10 cellular contexts compared by ENCODE assay signal in genomic region chr19:10102787-10103236, GRCh38. TPM values are rescaled to one million over a fixed set of nuclear protein-coding genes. Genes with fewer than 3 reads are reported as not detected.
DNase-seq lines count a peak whose midpoint lies in the region; ATAC-seq and TF ChIP-seq lines count a peak whose summit lies in the region.
"Had no signal": no experiment of that assay in that cellular context is flagged by ENCODE, and none has a peak within 500 bp of the region (broad histone marks: within the 10 kb centered on the region; RNA-seq: fewer than 3 reads in every experiment).

No MANE protein-coding gene starts in this region.

- DNase-seq in OCI-M1 (lab: John Stamatoyannopoulos, UW) (peak; percentile 80), AG08395 (ENCODE audit: low spot score) (no peak), NCI-H1105 treated with DMSO at 0.1 percent for 48 hours (lab: John Stamatoyannopoulos, UW) (no peak)
- no peak for DNase-seq in stimulated activated CD4-positive, alpha-beta T cell treated with anti-CD3 and anti-CD28 coated beads, Interleukin-12 subunit alpha, Interleukin-12 subunit beta, amount 100 ng/mL, for 4 hours
- DNase-seq: anterior cingulate cortex, heart right ventricle had no signal

- peak; percentile 36 for TF ChIP-seq POLR2A in GM10847 (IDR thresholded peaks at IDR 0.05; ENCODE audit: extremely low read depth, insufficient read length)

- H3K9me3 ChIP-seq in mesodermal cell (ENCODE audit: control insufficient read depth, low read length) = no peaks in the 10 kb centered on the region
- H3K9me3 ChIP-seq: heart right ventricle had no signal

- peak overlapping the region; percentile 53 for H3K27ac ChIP-seq in mesodermal cell (ENCODE audit: low read depth, low read length, severe bottlenecking)

- ATAC-seq in GM21717 (IDR thresholded peaks at IDR 0.05; ENCODE audit: unreplicated experiment) = peak; percentile 30
- no peak for ATAC-seq in esophagus mucosa
- ATAC-seq: heart right ventricle had no signal

- H3K36me3 ChIP-seq in mesodermal cell (ENCODE audit: control insufficient read depth, insufficient read depth, low read length) = peaks cover 9% of the 10 kb centered on the region

- H3K4me3 ChIP-seq in mesodermal cell (ENCODE audit: extremely low read depth, insufficient read depth, low read length, poor library complexity, severe bottlenecking) = no peak overlapping the region
- H3K4me3 ChIP-seq: heart right ventricle had no signal

- H3K4me1 ChIP-seq in mesodermal cell (ENCODE audit: control insufficient read depth, insufficient read depth, low read length, poor library complexity, severe bottlenecking) = peaks cover 2% of the 10 kb centered on the region

- 83 to 88% methylated on average over 6 to 7 of the region's 7 CpGs for WGBS in mesodermal cell (ENCODE audit: insufficient coverage in 2 of 2), 2 experiments

RNA-seq across cellular contexts. Expression of gene ANGPTL6, which starts 0.3 kb away (rescaled TPM):
- 2.1 TPM for polyA plus RNA-seq in mesodermal cell (2013, experiment 1 of 2)
- 2.5 TPM for polyA plus RNA-seq in mesodermal cell (2013, experiment 2 of 2)
- total RNA-seq in esophagus mucosa = not detected

RNA-seq across cellular contexts. Expression of gene PPAN, which starts 3.4 kb away (rescaled TPM):
- polyA plus RNA-seq in mesodermal cell (2013, experiment 1 of 2) = 22.3 TPM
- polyA plus RNA-seq in mesodermal cell (2013, experiment 2 of 2) = 17.6 TPM
- total RNA-seq in esophagus mucosa = 32.3 TPM

RNA-seq across cellular contexts. Expression of gene P2RY11, which starts 8.7 kb away (rescaled TPM):
- polyA plus RNA-seq in mesodermal cell (2013, experiment 1 of 2) = 6.2 TPM
- 3.2 TPM for polyA plus RNA-seq in mesodermal cell (2013, experiment 2 of 2)
- total RNA-seq in esophagus mucosa = 4.8 TPM

RNA-seq across cellular contexts. Expression of gene SHFL, which starts 16.7 kb away (rescaled TPM):
- 5.1 TPM for polyA plus RNA-seq in mesodermal cell (2013, experiment 1 of 2)
- polyA plus RNA-seq in mesodermal cell (2013, experiment 2 of 2) = 3.7 TPM
- 11.1 TPM for total RNA-seq in esophagus mucosa

RNA-seq across cellular contexts. Expression of gene EIF3G, which starts 16.9 kb away (rescaled TPM):
- 179 TPM for polyA plus RNA-seq in mesodermal cell (2013, experiment 1 of 2)
- 158 TPM for polyA plus RNA-seq in mesodermal cell (2013, experiment 2 of 2)
- 166 TPM for total RNA-seq in esophagus mucosa
